Comparison of ENCODE assay signal across 7 cellular contexts in the genomic region with DNA sequence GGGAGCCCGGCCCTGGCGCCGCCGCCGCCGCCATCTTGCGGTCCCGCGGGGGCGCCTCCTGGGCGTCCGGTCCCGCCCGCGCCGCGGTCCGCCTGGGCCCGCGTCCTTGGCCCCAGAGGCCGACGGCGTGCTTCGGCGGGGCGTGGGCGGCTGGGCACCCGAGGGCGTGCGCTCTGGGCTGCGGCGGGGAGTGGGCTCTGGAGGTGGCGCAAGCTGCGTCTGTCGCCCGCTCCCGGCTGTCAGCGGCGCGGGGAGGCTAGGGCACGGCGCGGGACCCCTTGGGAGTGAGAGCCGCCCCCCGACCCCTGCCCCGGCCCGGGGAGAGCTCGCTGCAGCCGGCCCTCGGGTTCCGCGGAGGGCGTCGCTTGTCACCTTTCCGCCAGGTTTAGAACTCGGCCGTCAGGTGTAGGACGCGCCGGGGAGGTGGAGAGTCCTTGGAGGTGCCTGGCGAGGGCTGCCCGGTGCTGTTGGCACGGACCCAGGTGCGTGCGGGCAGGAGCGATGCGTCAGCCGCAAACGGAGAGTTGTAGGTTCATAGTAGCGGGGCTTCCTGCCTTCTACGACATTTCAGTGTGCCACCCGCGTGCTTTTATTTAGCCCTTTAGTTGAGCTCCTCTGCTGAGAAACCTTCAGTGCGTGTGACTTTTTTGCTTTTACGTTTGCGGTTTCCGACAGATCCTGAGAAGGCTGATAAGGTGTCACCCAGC. TPM values are rescaled to one million over a fixed set of nuclear protein-coding genes. Genes with fewer than 3 reads are reported as not detected.
DNase-seq lines count a peak whose midpoint lies in the region; ATAC-seq, FAIRE-seq and TF ChIP-seq lines count a peak whose summit lies in the region.

No MANE protein-coding gene starts in this region.

- ATAC-seq in HG02642 (IDR thresholded peaks at IDR 0.05; ENCODE audit: poor library complexity, unreplicated experiment): peak; percentile 32

- peak; percentile 76 for FAIRE-seq in GM12891 (lab: Jason Lieb, UNC)

- peak overlapping the region; percentile 87 for H3K27ac ChIP-seq in layer of hippocampus (ENCODE audit: low read depth, low read length)

- peak; percentile 52 for DNase-seq in GM12891 (ENCODE audit: insufficient read length, low spot score)
- peak; percentile 39 to 82 (median 82) for DNase-seq in NCI-H1417 (lab: John Stamatoyannopoulos, UW)
- DNase-seq in activated CD4-positive, CD25-positive, alpha-beta regulatory T cell (lab: John Stamatoyannopoulos, UW): peak; percentile 52 to 63 (median 56)
- peak; percentile 82 for DNase-seq in central memory CD4-positive, alpha-beta T cell
- DNase-seq in stimulated activated CD4-positive, alpha-beta T cell treated with anti-CD3 and anti-CD28 coated beads, Interleukin-2, amount 100 ng/mL, for 24 hours: peak; percentile 78 to 80

- no peak for TF ChIP-seq POLR2A in GM12891 (IDR thresholded peaks at IDR 0.05; ENCODE audit: low read depth, low read length)

- no peaks in the 10 kb centered on the region for H3K27me3 ChIP-seq in layer of hippocampus (ENCODE audit: control insufficient read depth, insufficient read depth, low read length)

TF ChIP-seq in GM12891, 5 proteins besides CTCF, POLR2A, EP300 and RAD21:
- no peak for TF ChIP-seq SPI1 (IDR thresholded peaks at IDR 0.05; ENCODE audit: low read depth, low read length)
- no peak for TF ChIP-seq TAF1 (IDR thresholded peaks at IDR 0.05; ENCODE audit: low read depth, low read length)
- no peak for TF ChIP-seq PAX5 (IDR thresholded peaks at IDR 0.05; ENCODE audit: insufficient read depth, low read length, severe bottlenecking)
- 0 out of 2 replicates have a peak, but pooled peaks have one; percentile 50 for TF ChIP-seq POLR2AphosphoS5 (IDR thresholded peaks at IDR 0.05; ENCODE audit: low read depth, low read length)
- no peak for TF ChIP-seq POU2F2 (IDR thresholded peaks at IDR 0.05; ENCODE audit: low read depth, low read length)

RNA-seq across cellular contexts. Expression of a gene that starts 0.9 kb away (rescaled TPM):
- 95.5 TPM for polyA plus RNA-seq in GM12891 (2012; ENCODE audit: low read depth, missing spikeins)

RNA-seq across cellular contexts. Expression of a gene that starts 29.0 kb away (rescaled TPM):
- not detected for polyA plus RNA-seq in GM12891 (2012; ENCODE audit: low read depth, missing spikeins)

Comparison
In these comparisons a context has a peak if more than half of its experiments do, and no peak if none do; other contexts are left out.
1. Peak in every context shown above with its lines: DNase-seq, ATAC-seq and H3K27ac ChIP-seq.